In the genomic region with DNA sequence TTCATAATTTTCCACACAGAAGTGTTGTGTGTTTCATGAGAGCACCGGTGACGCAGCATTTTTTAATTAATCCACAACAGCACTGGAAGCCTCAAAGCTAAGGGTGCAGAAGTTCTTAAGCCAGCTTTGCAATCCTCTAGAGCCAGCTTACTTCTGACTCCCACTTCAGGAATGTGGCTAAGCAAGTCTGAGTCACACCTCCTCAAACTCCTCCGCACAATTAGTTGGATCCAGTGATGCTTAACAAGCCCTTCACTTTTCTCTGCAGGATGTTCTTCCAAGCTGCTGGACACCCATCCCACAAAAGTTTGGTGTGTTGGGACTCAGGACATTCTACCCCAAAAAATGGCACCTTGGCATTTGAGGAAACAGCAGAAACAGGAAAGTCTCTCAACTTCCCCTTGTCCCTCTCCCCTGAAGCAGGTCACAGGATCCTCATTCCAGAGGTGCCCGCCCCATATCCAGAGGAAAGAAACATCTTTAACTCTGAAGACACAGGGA, we compare ENCODE assay signal across 9 cellular contexts.
DNase-seq lines count a peak whose midpoint lies in the region; ATAC-seq and TF ChIP-seq lines count a peak whose summit lies in the region.
"Had no signal": no experiment of that assay in that cellular context is flagged by ENCODE, and none has a peak within 500 bp of the region (broad histone marks: within the 10 kb centered on the region; RNA-seq: fewer than 3 reads in every experiment).

No MANE protein-coding gene starts in this region.

- H3K9me3 ChIP-seq in HAP-1 (no peaks in the 10 kb centered on the region), heart right ventricle (no peaks in the 10 kb centered on the region), skeletal muscle satellite cell (replicated peaks; ENCODE audit: low read length) (no peaks in the 10 kb centered on the region)

- intact Hi-C loops in heart right ventricle (cut with DNase I) = loop anchor here in 1 of 10 donors (5.0 kb wide), 1 partner anchor 47 kb away; no protein-coding TSS in a partner anchor

- WGBS in heart right ventricle, 2 donors = 76 to 87% methylated on average over 4 of the region's 4 CpGs

- no peak for TF ChIP-seq CTCF in heart right ventricle (IDR thresholded peaks at IDR 0.05)

- H3K4me3 ChIP-seq in HAP-1 = no peak overlapping the region
- H3K4me3 ChIP-seq in heart right ventricle = no peak overlapping the region
- H3K4me3 ChIP-seq in skeletal muscle satellite cell (ENCODE audit: low read length) = peak overlapping the region; percentile 37

- no peaks in the 10 kb centered on the region for H3K27me3 ChIP-seq in HAP-1 (ENCODE audit: low read depth)
- no peaks in the 10 kb centered on the region for H3K27me3 ChIP-seq in heart right ventricle
- H3K27me3 ChIP-seq in skeletal muscle satellite cell (ENCODE audit: control insufficient read depth, insufficient read depth, low read length) = no peaks in the 10 kb centered on the region

- peak overlapping the region; percentile 36 for H3K4me2 ChIP-seq in skeletal muscle satellite cell (ENCODE audit: low read length)

- H3K9ac ChIP-seq in skeletal muscle satellite cell (ENCODE audit: low read depth, low read length) = peak overlapping the region; percentile 37

- peak overlapping the region in 3 of 10 donors; percentile 9 to 70 (median 28) for H3K27ac ChIP-seq in heart right ventricle

- H3K36me3 ChIP-seq in HAP-1 (replicated peaks) (no peaks in the 10 kb centered on the region), heart right ventricle (no peaks in the 10 kb centered on the region), skeletal muscle satellite cell (ENCODE audit: insufficient read depth, low read length) (no peaks in the 10 kb centered on the region)

- ATAC-seq in heart right ventricle = peak; percentile 25 to 92 (median 71)
- no peak for ATAC-seq in GM21381 (IDR thresholded peaks at IDR 0.05; ENCODE audit: unreplicated experiment)
- ATAC-seq in HG03571 (IDR thresholded peaks at IDR 0.05; ENCODE audit: unreplicated experiment) = no peak
- no peak for ATAC-seq in GM18502 (IDR thresholded peaks at IDR 0.05; ENCODE audit: poor library complexity, unreplicated experiment)

- in situ Hi-C loops in HAP-1 (cut with MboI; ENCODE audit: low sequenced_read_pairs) = no loop called here

- H3K4me1 ChIP-seq in HAP-1 (peaks cover 17% of the 10 kb centered on the region), heart right ventricle (peaks cover 6 to 50% (median 14%) of the 10 kb centered on the region in 9 donors), skeletal muscle satellite cell (ENCODE audit: control insufficient read depth, insufficient read depth, low read length) (peaks cover 59% of the 10 kb centered on the region)

- peak; percentile 65 to 80 for DNase-seq in HAP-1 (ENCODE audit: low spot score in 2 of 2)
- DNase-seq in T1000 (lab: John Stamatoyannopoulos, UW) = peak; percentile 27
- no peak for DNase-seq in heart right ventricle
- no peak for DNase-seq in NOMO-1 treated with dmso at 0.1 percent for 144 hours (lab: John Stamatoyannopoulos, UW; ENCODE audit: unreplicated experiment)
- DNase-seq: naive B cell had no signal

Comparison
In these comparisons a context has a peak if more than half of its experiments do, and no peak if none do; other contexts are left out.
1. DNase-seq: peak in HAP-1 (2 of 2) and T1000 (single experiment); none in heart right ventricle (0 of 2) and NOMO-1 treated with dmso at 0.1 percent for 144 hours (single experiment).
2. ATAC-seq: peak in heart right ventricle (8 of 8); none in GM21381 (single experiment), HG03571 (single experiment) and GM18502 (single experiment).